14 cellular contexts compared by ENCODE assay signal in the genomic region with DNA sequence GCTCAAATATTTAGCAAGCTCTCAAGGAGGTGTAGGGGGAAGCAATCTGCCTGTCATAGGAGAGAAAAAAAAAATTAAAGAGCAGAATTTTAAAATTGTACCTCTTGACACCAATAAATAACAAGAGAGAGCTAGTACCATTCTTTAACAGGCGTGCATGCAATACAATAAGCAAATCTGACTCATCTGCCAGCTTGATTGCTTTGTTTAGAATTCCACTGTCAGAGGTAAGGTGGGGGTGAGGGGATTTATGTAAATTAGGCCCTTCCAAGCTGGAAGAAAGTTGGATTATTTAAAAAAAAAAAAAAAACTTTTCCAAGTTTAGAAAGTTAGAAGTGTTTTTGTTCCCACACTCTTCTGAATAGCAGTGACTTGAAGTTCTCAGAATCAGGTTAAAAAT.
DNase-seq lines count a peak whose midpoint lies in the region; TF ChIP-seq lines count a peak whose summit lies in the region.
"Had no signal": no experiment of that assay in that cellular context is flagged by ENCODE, and none has a peak within 500 bp of the region (broad histone marks: within the 10 kb centered on the region; RNA-seq: fewer than 3 reads in every experiment).

No MANE protein-coding gene starts in this region.

- H3K79me2 ChIP-seq in hepatocyte = no peaks in the 10 kb centered on the region

- TF ChIP-seq CTCF in astrocyte of the cerebellum (IDR thresholded peaks at IDR 0.05; ENCODE audit: low read depth, low read length, missing control alignments) (no peak), hepatocyte (IDR thresholded peaks at IDR 0.05; ENCODE audit: poor library complexity) (no peak)

- peak overlapping the region; percentile 43 for H3K27ac ChIP-seq in HUES48 (ENCODE audit: low read depth, low read length)
- no peak overlapping the region for H3K27ac ChIP-seq in hepatocyte
- H3K27ac ChIP-seq: C4-2B, HL-60, PC-9 had no signal

- H3K9me3 ChIP-seq in HUES48 (ENCODE audit: control insufficient read depth, insufficient read depth, low read length) (no peaks in the 10 kb centered on the region), hepatocyte (ENCODE audit: low read depth) (no peaks in the 10 kb centered on the region)

- no peak overlapping the region for H3K4me2 ChIP-seq in hepatocyte
- H3K4me2 ChIP-seq: PC-9 had no signal

- no peaks in the 10 kb centered on the region for H3K9me2 ChIP-seq in hepatocyte (replicated peaks; ENCODE audit: insufficient read depth)

- peak; percentile 11 for DNase-seq in AG08395 (ENCODE audit: low spot score)
- peak; percentile 40 for DNase-seq in astrocyte of the cerebellum (ENCODE audit: low read depth)
- DNase-seq in myocyte (ENCODE audit: low read depth) = peak; percentile 18
- DNase-seq in NCI-H2081 treated with DMSO at 0.1 percent for 48 hours (lab: John Stamatoyannopoulos, UW) = no peak
- DNase-seq in EL = no peak
- DNase-seq in SHP77 treated with DMSO at 0.1 percent for 48 hours (lab: John Stamatoyannopoulos, UW) = no peak
- DNase-seq in hepatocyte (ENCODE audit: low spot score) = no peak
- DNase-seq: NCI-H1417 treated with DMSO at 0.1 percent for 48 hours, NCI-H2029, NCI-H2227 treated with DMSO at 0.1 percent for 48 hours, PC-9 had no signal

- WGBS in hepatocyte (ENCODE audit: low lambda C conversion rate, missing lambda C conversion rate) = 73% methylated on average over 1 of the region's 1 CpG

- H4K20me1 ChIP-seq in hepatocyte (ENCODE audit: insufficient read depth, poor library complexity, severe bottlenecking) = no peaks in the 10 kb centered on the region

- H3K9ac ChIP-seq in HUES48 (ENCODE audit: low read depth, low read length) = no peak overlapping the region

- H3K4me1 ChIP-seq in HUES48 (ENCODE audit: control insufficient read depth, insufficient read depth, low read length) (peaks cover 12% of the 10 kb centered on the region; the same call in 1 of the 2 replicates), hepatocyte (ENCODE audit: insufficient read depth) (no peaks in the 10 kb centered on the region)

- H3K4me3 ChIP-seq in HUES48 (ENCODE audit: low read depth, low read length) (no peak overlapping the region), astrocyte of the cerebellum (ENCODE audit: low read depth, low read length) (no peak overlapping the region), hepatocyte (no peak overlapping the region)
- H3K4me3 ChIP-seq: PC-9 had no signal

- no peak overlapping the region for H2AFZ ChIP-seq in hepatocyte
- H2AFZ ChIP-seq: PC-9 had no signal

- in situ Hi-C loops in astrocyte of the cerebellum (cut with HindIII; ENCODE audit: low sequenced_read_pairs) = no loop called here

- H3K36me3 ChIP-seq in HUES48 (ENCODE audit: control insufficient read depth, insufficient read depth, low read length) (no peaks in the 10 kb centered on the region), hepatocyte (replicated peaks; ENCODE audit: insufficient read depth, low read depth) (no peaks in the 10 kb centered on the region)

- H3K27me3 ChIP-seq in HUES48 (ENCODE audit: control insufficient read depth, insufficient read depth, low read length) (no peaks in the 10 kb centered on the region), hepatocyte (no peaks in the 10 kb centered on the region)

Comparison
In these comparisons a context has a peak if more than half of its experiments do, and no peak if none do; other contexts are left out.
1. DNase-seq: peak in AG08395 (single experiment), astrocyte of the cerebellum (single experiment) and myocyte (single experiment); none in NCI-H2081 treated with DMSO at 0.1 percent for 48 hours (single experiment), EL (single experiment), SHP77 treated with DMSO at 0.1 percent for 48 hours (single experiment) and hepatocyte (single experiment).